ENCODE assay signal across 8 cellular contexts in genomic region chr16:70428178-70428998, GRCh38. TPM values are rescaled to one million over a fixed set of nuclear protein-coding genes. Genes with fewer than 3 reads are reported as not detected.
DNase-seq lines count a peak whose midpoint lies in the region; ATAC-seq and TF ChIP-seq lines count a peak whose summit lies in the region.

No MANE protein-coding gene starts in this region.

- no peaks in the 10 kb centered on the region for H3K27me3 ChIP-seq in GM23338 (ENCODE audit: insufficient read depth)

- TF ChIP-seq CTCF in GM23338 (conservative IDR thresholded peaks at IDR 0.05; ENCODE audit: low read depth in 2 of 2) (no peak), type B pancreatic cell (conservative IDR thresholded peaks at IDR 0.05) (no peak)

- peak overlapping the region; percentile 13 for H3K4me3 ChIP-seq in GM23338

- peaks cover 4% of the 10 kb centered on the region; the same call in 1 of the 2 replicates for H4K20me1 ChIP-seq in GM23338 (replicated peaks; ENCODE audit: insufficient read depth)

- H3K27ac Mint-ChIP-seq in GM23338: peak overlapping the region; percentile 97
- peak overlapping the region; percentile 81 for H3K27ac Mint-ChIP-seq in activated CD8-positive, alpha-beta memory T cell treated with anti-CD3 and anti-CD28 coated beads, Interleukin-2, amount 10 ng/mL, durations not matched to agents 7 days and 5 days
- H3K27ac Mint-ChIP-seq in natural killer cell treated with Interleukin-12 subunit alpha and Interleukin-12 subunit beta and Interleukin-15 and Interleukin-18, amount 100 ng/mL, for 72 hours: peak overlapping the region; percentile 95
- peak overlapping the region; percentile 92 for H3K27ac Mint-ChIP-seq in type B pancreatic cell

- H3K4me1 ChIP-seq in GM23338 (ENCODE audit: insufficient read depth): peaks cover 53% of the 10 kb centered on the region

- peak overlapping the region; percentile 93 for H3K27ac ChIP-seq in GM23338 (ENCODE audit: low read depth)

- H3K36me3 ChIP-seq in GM23338 (ENCODE audit: insufficient read depth): no peaks in the 10 kb centered on the region

- H3K79me2 ChIP-seq in GM23338 (replicated peaks; ENCODE audit: insufficient read depth): peaks cover 86% of the 10 kb centered on the region

- CTCF ChIA-PET in activated CD8-positive, alpha-beta memory T cell treated with anti-CD3 and anti-CD28 coated beads, Interleukin-2, amount 10 ng/mL, durations not matched to agents 7 days and 5 days (lab: Charles Lee): no interaction called here

- ATAC-seq in GM23338: peak; percentile 53
- ATAC-seq in activated CD8-positive, alpha-beta memory T cell treated with anti-CD3 and anti-CD28 coated beads, Interleukin-2, amount 10 ng/mL, durations not matched to agents 7 days and 5 days: peak; percentile 54
- peak; percentile 88 to 91 for ATAC-seq in natural killer cell treated with Interleukin-12 subunit alpha and Interleukin-12 subunit beta and Interleukin-15 and Interleukin-18, amount 100 ng/mL, for 72 hours
- no peak for ATAC-seq in GM19467 (IDR thresholded peaks at IDR 0.05; ENCODE audit: unreplicated experiment)

- peaks cover 15% of the 10 kb centered on the region; the same call in 2 of the 3 replicates for H3K36me3 Mint-ChIP-seq in GM23338 (ENCODE audit: low read depth)
- peaks cover 6% of the 10 kb centered on the region for H3K36me3 Mint-ChIP-seq in activated CD8-positive, alpha-beta memory T cell treated with anti-CD3 and anti-CD28 coated beads, Interleukin-2, amount 10 ng/mL, durations not matched to agents 7 days and 5 days
- no peaks in the 10 kb centered on the region for H3K36me3 Mint-ChIP-seq in natural killer cell treated with Interleukin-12 subunit alpha and Interleukin-12 subunit beta and Interleukin-15 and Interleukin-18, amount 100 ng/mL, for 72 hours
- no peaks in the 10 kb centered on the region for H3K36me3 Mint-ChIP-seq in type B pancreatic cell

- H3K4me3 Mint-ChIP-seq in GM23338 (peak overlapping the region; percentile 42), type B pancreatic cell (peak overlapping the region; percentile 80)
- H3K4me3 Mint-ChIP-seq in activated CD8-positive, alpha-beta memory T cell treated with anti-CD3 and anti-CD28 coated beads, Interleukin-2, amount 10 ng/mL, durations not matched to agents 7 days and 5 days: peak overlapping the region; percentile 9
- peak overlapping the region; percentile 85 for H3K4me3 Mint-ChIP-seq in natural killer cell treated with Interleukin-12 subunit alpha and Interleukin-12 subunit beta and Interleukin-15 and Interleukin-18, amount 100 ng/mL, for 72 hours

- H3K4me1 Mint-ChIP-seq in GM23338 (peaks cover 54% of the 10 kb centered on the region), type B pancreatic cell (ENCODE audit: unreplicated experiment) (peaks cover 41% of the 10 kb centered on the region)
- peaks cover 43% of the 10 kb centered on the region for H3K4me1 Mint-ChIP-seq in activated CD8-positive, alpha-beta memory T cell treated with anti-CD3 and anti-CD28 coated beads, Interleukin-2, amount 10 ng/mL, durations not matched to agents 7 days and 5 days
- peaks cover 40 to 42% of the 10 kb centered on the region in 2 donors for H3K4me1 Mint-ChIP-seq in natural killer cell treated with Interleukin-12 subunit alpha and Interleukin-12 subunit beta and Interleukin-15 and Interleukin-18, amount 100 ng/mL, for 72 hours (ENCODE audit: low read depth in 2 of 2)

- DNase-seq in DMS 273 (lab: John Stamatoyannopoulos, UW; ENCODE audit: unreplicated experiment) (peak; percentile 95), GM23338 (ENCODE audit: low spot score) (peak; percentile 86), NCI-H460 (ENCODE audit: extremely low read depth, low read depth) (peak; percentile 74), fibroblast of peridontal ligament (ENCODE audit: extremely low read depth) (peak; percentile 82), type B pancreatic cell (ENCODE audit: extremely low spot score, unreplicated experiment) (no peak)
- peak; percentile 70 for DNase-seq in activated CD8-positive, alpha-beta memory T cell treated with anti-CD3 and anti-CD28 coated beads, Interleukin-2, amount 10 ng/mL, durations not matched to agents 7 days and 5 days
- DNase-seq in natural killer cell treated with Interleukin-12 subunit alpha and Interleukin-12 subunit beta and Interleukin-15 and Interleukin-18, amount 100 ng/mL, for 72 hours (ENCODE audit: low spot score): peak; percentile 92

- no peak overlapping the region for H2AFZ ChIP-seq in GM23338

- H3K27me3 Mint-ChIP-seq in GM23338 (ENCODE audit: insufficient read depth, low read depth, poor library complexity) (peaks cover 7% of the 10 kb centered on the region), type B pancreatic cell (no peaks in the 10 kb centered on the region)
- H3K27me3 Mint-ChIP-seq in activated CD8-positive, alpha-beta memory T cell treated with anti-CD3 and anti-CD28 coated beads, Interleukin-2, amount 10 ng/mL, durations not matched to agents 7 days and 5 days: no peaks in the 10 kb centered on the region
- no peaks in the 10 kb centered on the region for H3K27me3 Mint-ChIP-seq in natural killer cell treated with Interleukin-12 subunit alpha and Interleukin-12 subunit beta and Interleukin-15 and Interleukin-18, amount 100 ng/mL, for 72 hours

- H3F3A ChIP-seq in GM23338 (replicated peaks; ENCODE audit: low read depth): peaks cover 12% of the 10 kb centered on the region

- H3K9me2 ChIP-seq in GM23338 (ENCODE audit: insufficient read depth): no peaks in the 10 kb centered on the region

- H3K4me2 ChIP-seq in GM23338: peak overlapping the region; percentile 68

- H3K9me3 Mint-ChIP-seq in GM23338 (no peaks in the 10 kb centered on the region), type B pancreatic cell (no peaks in the 10 kb centered on the region)
- no peaks in the 10 kb centered on the region for H3K9me3 Mint-ChIP-seq in activated CD8-positive, alpha-beta memory T cell treated with anti-CD3 and anti-CD28 coated beads, Interleukin-2, amount 10 ng/mL, durations not matched to agents 7 days and 5 days (ENCODE audit: low read depth)
- H3K9me3 Mint-ChIP-seq in natural killer cell treated with Interleukin-12 subunit alpha and Interleukin-12 subunit beta and Interleukin-15 and Interleukin-18, amount 100 ng/mL, for 72 hours: no peaks in the 10 kb centered on the region

TF ChIP-seq in GM23338, 12 proteins besides CTCF, POLR2A, EP300 and RAD21 (continues in another document):
- TF ChIP-seq EZH2phosphoT487 (IDR thresholded peaks at IDR 0.05; ENCODE audit: unreplicated experiment) (no peak), ZNF331 (CRISPR knock-in tag; IDR thresholded peaks at IDR 0.05; ENCODE audit: low read depth) (no peak), ZNF114 (CRISPR knock-in tag; IDR thresholded peaks at IDR 0.05) (no peak), JUNB (IDR thresholded peaks at IDR 0.05; ENCODE audit: unreplicated experiment) (no peak), ETS1 (IDR thresholded peaks at IDR 0.05) (0 out of 2 replicates have a peak, but pooled peaks have one; percentile 29), STAT1 (IDR thresholded peaks at IDR 0.05; ENCODE audit: unreplicated experiment) (no peak), CREB1 (CRISPR knock-in tag; IDR thresholded peaks at IDR 0.05; ENCODE audit: low read depth) (no peak)

RNA-seq across cellular contexts. Expression of gene ST3GAL2, which starts 10.5 kb away (rescaled TPM):
- 36.8 and 39.8 TPM in 2 replicates for total RNA-seq in GM23338 (2014; rRNA removed; shearing (Covaris generic))
- 12.1 and 12.3 TPM in 2 replicates for polyA plus RNA-seq in GM23338 (2016; fragmentation: Nextera tagmentation; extraction: Ambion mirVana)
- total RNA-seq in NCI-H460 (2014; rRNA removed; shearing (Covaris generic)): 10.6 and 11.6 TPM in 2 replicates
- polyA plus RNA-seq in NCI-H460 (2014; cell fraction: nucleus; rRNA removed): 13.1 and 14.7 TPM in 2 replicates
- total RNA-seq in activated CD8-positive, alpha-beta memory T cell treated with anti-CD3 and anti-CD28 coated beads, Interleukin-2, amount 10 ng/mL, durations not matched to agents 7 days and 5 days: 10 to 100 TPM; 23.6 to 34.2 TPM
- total RNA-seq in natural killer cell treated with Interleukin-12 subunit alpha and Interleukin-12 subunit beta and Interleukin-15 and Interleukin-18, amount 100 ng/mL, for 72 hours: 10 to 100 TPM; 63.0 to 66.0 TPM
- total RNA-seq in type B pancreatic cell (ENCODE audit: low replicate concordance): 8.5 and 37.2 TPM in 2 replicates

RNA-seq across cellular contexts. Expression of gene FCSK, which starts 26.0 kb away (rescaled TPM):
- 4.0 and 8.0 TPM in 2 replicates for total RNA-seq in GM23338 (2014; rRNA removed; shearing (Covaris generic))
- polyA plus RNA-seq in GM23338 (2016; fragmentation: Nextera tagmentation; extraction: Ambion mirVana): 1.5 and 2.3 TPM in 2 replicates
- total RNA-seq in NCI-H460 (2014; rRNA removed; shearing (Covaris generic)): 6.0 and 9.2 TPM in 2 replicates
- polyA plus RNA-seq in NCI-H460 (2014; cell fraction: nucleus; rRNA removed): 46.9 and 60.8 TPM in 2 replicates
- total RNA-seq in activated CD8-positive, alpha-beta memory T cell treated with anti-CD3 and anti-CD28 coated beads, Interleukin-2, amount 10 ng/mL, durations not matched to agents 7 days and 5 days: 10 to 100 TPM; 17.8 to 20.9 TPM
- total RNA-seq in natural killer cell treated with Interleukin-12 subunit alpha and Interleukin-12 subunit beta and Interleukin-15 and Interleukin-18, amount 100 ng/mL, for 72 hours: 10 to 100 TPM; 19.4 to 35.2 TPM
- 19.5 and 23.9 TPM in 2 replicates for total RNA-seq in type B pancreatic cell (ENCODE audit: low replicate concordance)

Comparison
In these comparisons a context has a peak if more than half of its experiments do, and no peak if none do; other contexts are left out.
1. H3K4me3 Mint-ChIP-seq: peak in every context shown above with its lines; median percentile 85 in natural killer cell treated with Interleukin-12 subunit alpha and Interleukin-12 subunit beta and Interleukin-15 and Interleukin-18, amount 100 ng/mL, for 72 hours; 80 in type B pancreatic cell; 42 in GM23338; 9 in activated CD8-positive, alpha-beta memory T cell treated with anti-CD3 and anti-CD28 coated beads, Interleukin-2, amount 10 ng/mL, durations not matched to agents 7 days and 5 days.